17 cellular contexts compared by ENCODE assay signal in genomic region chr12:80485222-80485987, GRCh38. TPM values are rescaled to one million over a fixed set of nuclear protein-coding genes. Genes with fewer than 3 reads are reported as not detected.
DNase-seq lines count a peak whose midpoint lies in the region; ATAC-seq, FAIRE-seq and TF ChIP-seq lines count a peak whose summit lies in the region.
"Had no signal": no experiment of that assay in that cellular context is flagged by ENCODE, and none has a peak within 500 bp of the region (broad histone marks: within the 10 kb centered on the region; RNA-seq: fewer than 3 reads in every experiment).

No MANE protein-coding gene starts in this region.

- H3K4me3 Mint-ChIP-seq in activated CD4-positive, alpha-beta T cell treated with anti-CD3 and anti-CD28 coated beads for 36 hours = no peak overlapping the region
- H3K4me3 Mint-ChIP-seq: activated naive CD8-positive, alpha-beta T cell; natural killer cell treated with Interleukin-12 subunit alpha and Interleukin-12 subunit beta and Interleukin-15 and Interleukin-18, amount 100 ng/mL, for 72 hours had no signal

- BruUV-seq in OCI-LY7 (replicated peaks; lab: Mats Ljungman, UMichigan) = no TSS peak

- H4K20me1 ChIP-seq in OCI-LY7 (ENCODE audit: insufficient read depth, low read length) = no peaks in the 10 kb centered on the region

- no peak overlapping the region for H2AFZ ChIP-seq in OCI-LY7 (ENCODE audit: low read length)

- peaks cover 2% of the 10 kb centered on the region for H3K9me3 Mint-ChIP-seq in activated CD4-positive, alpha-beta T cell treated with anti-CD3 and anti-CD28 coated beads for 36 hours (ENCODE audit: low read depth)

- peaks cover 22% of the 10 kb centered on the region for H3K4me1 ChIP-seq in OCI-LY7 (ENCODE audit: insufficient read depth, low read length, poor library complexity, severe bottlenecking)
- H3K4me1 ChIP-seq: lower lobe of right lung had no signal

- no peaks in the 10 kb centered on the region for H3K9me3 ChIP-seq in OCI-LY7 (ENCODE audit: low read length)
- H3K9me3 ChIP-seq: lower lobe of right lung had no signal

- TF ChIP-seq POLR2A in GM12892 (IDR thresholded peaks at IDR 0.05; ENCODE audit: low read depth, low read length) = no peak

- no peaks in the 10 kb centered on the region for H3K36me3 Mint-ChIP-seq in activated CD4-positive, alpha-beta T cell treated with anti-CD3 and anti-CD28 coated beads for 36 hours (ENCODE audit: low read depth)
- H3K36me3 Mint-ChIP-seq: activated naive CD8-positive, alpha-beta T cell; natural killer cell treated with Interleukin-12 subunit alpha and Interleukin-12 subunit beta and Interleukin-15 and Interleukin-18, amount 100 ng/mL, for 72 hours had no signal

- no peak for DNase-seq in GM12892 (ENCODE audit: insufficient read length)
- DNase-seq in OCI-LY7 (ENCODE audit: low spot score) = peak; percentile 78
- no peak for DNase-seq in activated CD4-positive, alpha-beta T cell treated with anti-CD3 and anti-CD28 coated beads for 36 hours
- DNase-seq in activated CD4-positive, CD25-positive, alpha-beta regulatory T cell treated with anti-CD3 and anti-CD28 coated beads, Interleukin-2, amount 50 U/mL, for 72 hours = no peak
- DNase-seq in RKO (ENCODE audit: low spot score) = no peak
- no peak for DNase-seq in MV-4-11 (lab: John Stamatoyannopoulos, UW)
- DNase-seq: activated CD4-positive, alpha-beta T cell treated with anti-CD3 and anti-CD28 coated beads for 4 hours; effector CD4-positive, alpha-beta T cell; H7; lower lobe of right lung; NCI-H446 had no signal

- no peak overlapping the region for H3K4me3 ChIP-seq in OCI-LY7 (ENCODE audit: low read depth, low read length, poor library complexity, severe bottlenecking)
- H3K4me3 ChIP-seq: lower lobe of right lung had no signal

- no peaks in the 10 kb centered on the region for H3K27me3 Mint-ChIP-seq in activated CD4-positive, alpha-beta T cell treated with anti-CD3 and anti-CD28 coated beads for 36 hours
- H3K27me3 Mint-ChIP-seq: activated naive CD8-positive, alpha-beta T cell; natural killer cell treated with Interleukin-12 subunit alpha and Interleukin-12 subunit beta and Interleukin-15 and Interleukin-18, amount 100 ng/mL, for 72 hours had no signal

- CTCF ChIA-PET in OCI-LY7 (lab: Charles Lee; ENCODE audit: unreplicated experiment) = no interaction called here
- CTCF ChIA-PET in activated CD4-positive, alpha-beta T cell treated with anti-CD3 and anti-CD28 coated beads for 36 hours (lab: Charles Lee) = interaction anchor here (0.9 kb wide), 1 partner anchor 12 kb away, joined by 3 read pairs; no protein-coding TSS in a partner anchor

- H3K79me2 ChIP-seq in OCI-LY7 (ENCODE audit: insufficient read depth, low read depth, low read length) = no peaks in the 10 kb centered on the region

- H3K27ac ChIP-seq in OCI-LY7 (ENCODE audit: low read depth, low read length, poor library complexity, severe bottlenecking) = peak overlapping the region; percentile 81
- H3K27ac ChIP-seq: lower lobe of right lung had no signal

- POLR2A ChIA-PET in OCI-LY7 (lab: Charles Lee) = interaction anchor here (0.7 to 1.2 kb wide), 3 partner anchors 19 to 470 kb away, joined by 3 read pairs; no protein-coding TSS in a partner anchor
- POLR2A ChIA-PET in activated CD4-positive, alpha-beta T cell treated with anti-CD3 and anti-CD28 coated beads for 36 hours (lab: Charles Lee) = no interaction called here

- no peak for TF ChIP-seq CTCF in OCI-LY7 (conservative IDR thresholded peaks at IDR 0.05; ENCODE audit: low read length)

- H3K4me1 Mint-ChIP-seq in activated CD4-positive, alpha-beta T cell treated with anti-CD3 and anti-CD28 coated beads for 36 hours = no peaks in the 10 kb centered on the region

- H3K9me2 ChIP-seq in OCI-LY7 (ENCODE audit: insufficient read depth, low read length) = no peaks in the 10 kb centered on the region

- ATAC-seq in GM21515 (IDR thresholded peaks at IDR 0.05; ENCODE audit: unreplicated experiment) (peak; percentile 60), HG03095 (IDR thresholded peaks at IDR 0.05; ENCODE audit: unreplicated experiment) (peak; percentile 68)
- no peak for ATAC-seq in activated CD4-positive, alpha-beta T cell treated with anti-CD3 and anti-CD28 coated beads for 36 hours
- ATAC-seq: natural killer cell treated with Interleukin-12 subunit alpha and Interleukin-12 subunit beta and Interleukin-15 and Interleukin-18, amount 100 ng/mL, for 72 hours; Panc1 had no signal

- FAIRE-seq in GM12892 (lab: Jason Lieb, UNC) = peak; percentile 14
- FAIRE-seq: bronchial epithelial cell had no signal

- H3K27ac Mint-ChIP-seq in activated CD4-positive, alpha-beta T cell treated with anti-CD3 and anti-CD28 coated beads for 36 hours = no peak overlapping the region
- H3K27ac Mint-ChIP-seq: activated naive CD8-positive, alpha-beta T cell; natural killer cell treated with Interleukin-12 subunit alpha and Interleukin-12 subunit beta and Interleukin-15 and Interleukin-18, amount 100 ng/mL, for 72 hours had no signal

- intact Hi-C loops in OCI-LY7 (cut with micrococcal nuclease; ENCODE audit: unreplicated experiment) = no loop called here
- intact Hi-C loops in activated CD4-positive, alpha-beta T cell treated with anti-CD3 and anti-CD28 coated beads for 36 hours (cut with DNase I, micrococcal nuclease) = no loop called here

- peak overlapping the region; percentile 42 for H3K4me2 ChIP-seq in OCI-LY7 (ENCODE audit: low read length)

- no peaks in the 10 kb centered on the region for H3K36me3 ChIP-seq in OCI-LY7 (ENCODE audit: insufficient read depth, low read length)
- H3K36me3 ChIP-seq: lower lobe of right lung had no signal

RNA-seq across cellular contexts. Expression of gene PTPRQ, which starts 41.4 kb away (rescaled TPM):
- not detected for polyA plus RNA-seq in GM12892 (2012; ENCODE audit: missing spikeins)
- not detected in 2 replicates for total RNA-seq in OCI-LY7 (2014; rRNA removed; shearing (Covaris generic))
- not detected in 2 replicates for total RNA-seq in OCI-LY7 (2022)
- total RNA-seq in activated CD4-positive, alpha-beta T cell treated with anti-CD3 and anti-CD28 coated beads for 36 hours = not detected
- total RNA-seq: bronchial epithelial cell; natural killer cell treated with Interleukin-12 subunit alpha and Interleukin-12 subunit beta and Interleukin-15 and Interleukin-18, amount 100 ng/mL, for 72 hours had no signal
